ENCODE assay signal across 8 cellular contexts in genomic region chr2:232761301-232761907, GRCh38. TPM values are rescaled to one million over a fixed set of nuclear protein-coding genes. Genes with fewer than 3 reads are reported as not detected.
DNase-seq lines count a peak whose midpoint lies in the region; ATAC-seq and TF ChIP-seq lines count a peak whose summit lies in the region.

No MANE protein-coding gene starts in this region.

- ATAC-seq in WTC11 (peak; percentile 34; the same call in 1 of the 2 replicates), HG03342 (IDR thresholded peaks at IDR 0.05; ENCODE audit: unreplicated experiment) (no peak)

- TF ChIP-seq EP300 in ovary (IDR thresholded peaks at IDR 0.05): no peak

- H3K27ac ChIP-seq in ovary: no peak overlapping the region

- H3K27ac Mint-ChIP-seq in WTC11: no peak overlapping the region

- no peaks in the 10 kb centered on the region for H4K20me1 ChIP-seq in Loucy (ENCODE audit: insufficient read depth, low read length, poor library complexity, severe bottlenecking)

- no peaks in the 10 kb centered on the region for H3K9me2 ChIP-seq in Loucy (replicated peaks; ENCODE audit: low read depth, low read length)

- no peak overlapping the region for H3K4me3 Mint-ChIP-seq in WTC11

- no peak overlapping the region for H2AFZ ChIP-seq in Loucy (ENCODE audit: low read length)

- H3K27me3 Mint-ChIP-seq in WTC11 (ENCODE audit: low read depth): no peaks in the 10 kb centered on the region; the same call in 1 of the 2 replicates

- H3K4me2 ChIP-seq in Loucy (ENCODE audit: low read depth, low read length, poor library complexity, severe bottlenecking): no peak overlapping the region

- POLR2A ChIA-PET in WTC11 (lab: Charles Lee): no interaction called here

- H3K9me3 Mint-ChIP-seq in WTC11: no peaks in the 10 kb centered on the region

- no peak for TF ChIP-seq POLR2A in ovary (IDR thresholded peaks at IDR 0.05)

- peak; percentile 1 for DNase-seq in activated CD8-positive, alpha-beta memory T cell treated with anti-CD3 and anti-CD28 coated beads, Interleukin-2, amount 50 U/mL, for 1 hour (ENCODE audit: extremely low read depth)
- DNase-seq in activated CD8-positive, alpha-beta memory T cell treated with anti-CD3 and anti-CD28 coated beads, Interleukin-2, amount 50 U/mL, for 48 hours: no peak
- DNase-seq in WTC11 (ENCODE audit: low spot score): no peak
- DNase-seq in fibroblast of mammary gland (ENCODE audit: low read depth): peak; percentile 37
- DNase-seq in smooth muscle cell of the brain vasculature (ENCODE audit: low read depth, low spot score): peak; percentile 18
- no peak for DNase-seq in ovary

- intact Hi-C loops in ovary (cut with DNase I): no loop called here

- H3K9ac ChIP-seq in Loucy (ENCODE audit: low read depth, low read length, poor library complexity, severe bottlenecking): no peak overlapping the region

- 54 to 63% (median 62%) methylated on average over 3 of the region's 3 CpGs for WGBS in ovary, 3 donors

- H3K36me3 Mint-ChIP-seq in WTC11: peaks cover 29% of the 10 kb centered on the region

- H3K9me3 ChIP-seq in Loucy (ENCODE audit: insufficient read depth, low read depth, low read length) (no peaks in the 10 kb centered on the region), ovary (no peaks in the 10 kb centered on the region)

- H3K27me3 ChIP-seq in Loucy (ENCODE audit: insufficient read depth, low read length, poor library complexity, severe bottlenecking) (no peaks in the 10 kb centered on the region), ovary (no peaks in the 10 kb centered on the region)

- H3K4me3 ChIP-seq in Loucy (ENCODE audit: low read length, poor library complexity, severe bottlenecking) (no peak overlapping the region), fibroblast of mammary gland (ENCODE audit: control insufficient read depth, low read depth, low read length) (no peak overlapping the region), ovary (no peak overlapping the region)

- H3K4me1 ChIP-seq in Loucy (ENCODE audit: insufficient read depth, low read length, poor library complexity, severe bottlenecking) (no peaks in the 10 kb centered on the region), ovary (ENCODE audit: insufficient read depth) (no peaks in the 10 kb centered on the region)

- no peaks in the 10 kb centered on the region for H3F3A ChIP-seq in Loucy (ENCODE audit: low read depth)

- H3K36me3 ChIP-seq in Loucy (ENCODE audit: insufficient read depth, low read length) (peaks cover 63% of the 10 kb centered on the region; the same call in 1 of the 2 replicates), ovary (no peaks in the 10 kb centered on the region)

- CTCF ChIA-PET in WTC11 (lab: Charles Lee): interaction anchor here (0.6 kb wide), 1 partner anchor 23 kb away, joined by 4 read pairs; no protein-coding TSS in a partner anchor

- H3K4me1 Mint-ChIP-seq in WTC11: no peaks in the 10 kb centered on the region

- TF ChIP-seq CTCF in Loucy (conservative IDR thresholded peaks at IDR 0.05; ENCODE audit: low read length) (peak; percentile 84), WTC11 (IDR thresholded peaks at IDR 0.05) (no peak), fibroblast of mammary gland (conservative IDR thresholded peaks at IDR 0.05; ENCODE audit: control insufficient read depth, insufficient read depth, low read depth, low read length) (peak; percentile 51), ovary (IDR thresholded peaks at IDR 0.05) (no peak)

- no peaks in the 10 kb centered on the region for H3K79me2 ChIP-seq in Loucy (ENCODE audit: insufficient read depth, low read length)

TF ChIP-seq in WTC11, 78 proteins besides CTCF, POLR2A, EP300 and RAD21:
- no peak for TF ChIP-seq CREB1 (CRISPR knock-in tag; IDR thresholded peaks at IDR 0.05)
- TF ChIP-seq SOX15 (CRISPR knock-in tag; IDR thresholded peaks at IDR 0.05): no peak
- TF ChIP-seq TCF7 (CRISPR knock-in tag; IDR thresholded peaks at IDR 0.05; ENCODE audit: low read depth): no peak
- TF ChIP-seq RELA (CRISPR knock-in tag; IDR thresholded peaks at IDR 0.05; ENCODE audit: borderline replicate concordance): no peak
- no peak for TF ChIP-seq ZNF317 (CRISPR knock-in tag; IDR thresholded peaks at IDR 0.05; ENCODE audit: borderline replicate concordance, low read depth)
- TF ChIP-seq ETV6 (CRISPR knock-in tag; IDR thresholded peaks at IDR 0.05): no peak

RNA-seq across cellular contexts. Expression of gene KCNJ13, which starts 15.0 kb away (rescaled TPM):
- not detected in 3 replicates for total RNA-seq in WTC11 (2021)
- under 1 TPM in 1 of 7 donors, not detected in 6; 0.24 TPM for total RNA-seq in ovary
- not detected for polyA plus RNA-seq in ovary

Comparison
In these comparisons a context has a peak if more than half of its experiments do, and no peak if none do; other contexts are left out.
1. DNase-seq: peak in activated CD8-positive, alpha-beta memory T cell treated with anti-CD3 and anti-CD28 coated beads, Interleukin-2, amount 50 U/mL, for 1 hour (single experiment), fibroblast of mammary gland (single experiment) and smooth muscle cell of the brain vasculature (single experiment); none in activated CD8-positive, alpha-beta memory T cell treated with anti-CD3 and anti-CD28 coated beads, Interleukin-2, amount 50 U/mL, for 48 hours (single experiment), WTC11 (single experiment) and ovary (0 of 5).
2. CTCF ChIP-seq: peak in Loucy (single experiment) and fibroblast of mammary gland (single experiment); none in WTC11 (single experiment) and ovary (0 of 3).